In the genomic region with DNA sequence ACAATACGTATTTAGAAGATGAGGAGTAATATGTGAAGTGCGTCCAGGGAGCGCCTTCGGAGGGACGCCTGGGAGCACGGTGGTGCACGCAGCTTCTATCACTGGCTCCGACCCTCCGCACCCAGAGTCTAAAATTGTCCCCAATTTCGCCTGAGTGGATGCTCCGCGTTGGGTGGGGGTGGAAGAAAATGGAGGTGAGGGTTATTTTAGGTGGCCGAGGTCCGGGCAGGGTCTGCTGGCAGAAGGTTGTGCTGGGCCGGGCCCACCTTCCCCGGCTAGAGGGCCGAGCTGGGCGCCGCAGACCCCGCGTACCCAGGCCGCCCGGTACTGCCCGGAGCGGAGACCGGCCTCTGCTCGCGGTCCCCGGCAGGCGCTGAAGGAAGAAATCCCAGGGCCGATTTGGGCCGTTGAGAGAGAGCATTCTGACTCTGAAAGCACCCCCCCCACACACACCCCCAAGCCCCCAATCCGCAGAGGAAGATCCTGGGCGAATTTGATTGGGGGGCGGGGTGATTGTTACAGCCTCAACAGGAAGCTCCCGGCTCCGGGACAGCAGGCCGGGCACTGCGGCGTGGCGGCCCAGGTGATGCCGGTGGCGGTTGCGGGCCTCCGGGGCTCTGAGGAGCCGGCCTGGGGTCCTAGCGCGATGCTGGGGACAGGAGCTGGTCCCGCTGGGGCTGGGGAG, we compare ENCODE assay signal across 8 cellular contexts. TPM values are rescaled to one million over a fixed set of nuclear protein-coding genes. Genes with fewer than 3 reads are reported as not detected.
DNase-seq lines count a peak whose midpoint lies in the region; ATAC-seq and TF ChIP-seq lines count a peak whose summit lies in the region.

No MANE protein-coding gene starts in this region.

- H3K27me3 ChIP-seq in GM06990 (replicated peaks; ENCODE audit: control insufficient read depth, insufficient read depth, low read length) (no peaks in the 10 kb centered on the region; the same call in 1 of the 2 replicates), SJCRH30 (no peaks in the 10 kb centered on the region), esophagus squamous epithelium (peaks cover 0 to 30% (median 0%) of the 10 kb centered on the region in 4 donors), ovary (no peaks in the 10 kb centered on the region)

- WGBS in esophagus squamous epithelium, 2 donors: 3 to 4% methylated on average over 30 to 34 of the region's 49 CpGs
- 25 to 45% (median 30%) methylated on average over 48 to 49 of the region's 49 CpGs for WGBS in ovary, 3 donors

- TF ChIP-seq EP300 in ovary (IDR thresholded peaks at IDR 0.05): no peak

- no peaks in the 10 kb centered on the region for H3K36me3 ChIP-seq in GM06990 (ENCODE audit: control insufficient read depth, insufficient read depth, low read length)
- H3K36me3 ChIP-seq in SJCRH30: no peaks in the 10 kb centered on the region
- no peaks in the 10 kb centered on the region for H3K36me3 ChIP-seq in esophagus squamous epithelium
- H3K36me3 ChIP-seq in ovary: no peaks in the 10 kb centered on the region

- H3K4me3 ChIP-seq in GM06990 (replicated peaks; ENCODE audit: low read depth, low read length): peak overlapping the region; percentile 2
- H3K4me3 ChIP-seq in SJCRH30: peak overlapping the region; percentile 80
- H3K4me3 ChIP-seq in esophagus squamous epithelium: peak overlapping the region; percentile 62 to 94 (median 76)
- peak overlapping the region; percentile 75 for H3K4me3 ChIP-seq in ovary

- TF ChIP-seq POLR2A in esophagus squamous epithelium (IDR thresholded peaks at IDR 0.05): no peak
- TF ChIP-seq POLR2A in ovary (IDR thresholded peaks at IDR 0.05): no peak

- H3K27ac ChIP-seq in SJCRH30: no peak overlapping the region
- H3K27ac ChIP-seq in esophagus squamous epithelium: peak overlapping the region; percentile 94 to 98 (median 96)
- H3K27ac ChIP-seq in ovary: peak overlapping the region; percentile 59 to 94

- no peak for DNase-seq in GM06990 (ENCODE audit: extremely low read depth, insufficient read length)
- no peak for DNase-seq in SJCRH30
- DNase-seq in esophagus squamous epithelium (lab: John Stamatoyannopoulos, UW): no peak
- DNase-seq in ovary: no peak
- no peak for DNase-seq in dedifferentiated amniotic fluid mesenchymal stem cell (ENCODE audit: extremely low spot score)
- no peak for DNase-seq in H4 (ENCODE audit: low spot score)
- no peak for DNase-seq in stimulated activated CD4-positive, alpha-beta T cell treated with anti-CD3 and anti-CD28 coated beads, Interleukin-4, amount 100 ng/mL, for 4 hours

- TF ChIP-seq CTCF in GM06990 (IDR thresholded peaks at IDR 0.05; ENCODE audit: insufficient read depth, low read length, poor library complexity, severe bottlenecking): no peak
- TF ChIP-seq CTCF in esophagus squamous epithelium (IDR thresholded peaks at IDR 0.05): no peak
- no peak for TF ChIP-seq CTCF in ovary (IDR thresholded peaks at IDR 0.05)

- H3K9me3 ChIP-seq in SJCRH30 (replicated peaks) (no peaks in the 10 kb centered on the region), esophagus squamous epithelium (no peaks in the 10 kb centered on the region), ovary (no peaks in the 10 kb centered on the region)

- intact Hi-C loops in esophagus squamous epithelium (cut with DNase I): loop anchor here (5.0 kb wide), 1 partner anchor 114 kb away; the partner anchor contains the start of gene ACTG1
- intact Hi-C loops in ovary (cut with DNase I): loop anchor here in 3 of 4 donors (5.0 to 10.0 kb wide), 3 partner anchors 104 to 141 kb away; partner anchors contain the start of genes ACTG1 (in 1 of the 3) and SLC38A10 (in 1 of the 3)

- H3K4me1 ChIP-seq in SJCRH30 (peaks cover 11% of the 10 kb centered on the region), esophagus squamous epithelium (peaks cover 33 to 81% (median 34%) of the 10 kb centered on the region in 3 donors), ovary (ENCODE audit: insufficient read depth) (peaks cover 20% of the 10 kb centered on the region)

- ATAC-seq in GM18520 (IDR thresholded peaks at IDR 0.05; ENCODE audit: unreplicated experiment): no peak

RNA-seq across cellular contexts. Expression of gene BAHCC1, which starts 3.1 kb away (rescaled TPM):
- 17.4 and 20.0 TPM in 2 replicates for total RNA-seq in SJCRH30 (2014; rRNA removed; shearing (Covaris generic))
- 10 to 100 TPM in 1 of 4 donors, 1 to 10 TPM in 3; 3.8 to 10.6 (median 5.4) TPM for total RNA-seq in esophagus squamous epithelium
- 10 to 100 TPM in 6 of 7 donors, 1 to 10 TPM in 1; 7.6 to 31.9 (median 24.2) TPM for total RNA-seq in ovary
- 10 to 100 TPM in 1 of 2 donors, 1 to 10 TPM in 1; 1.9 to 16.0 TPM for polyA plus RNA-seq in ovary
- total RNA-seq in H4 (2014; rRNA removed; shearing (Covaris generic)): 0.31 and 3.4 TPM in 2 replicates

Comparison
In these comparisons a context has a peak if more than half of its experiments do, and no peak if none do; other contexts are left out.
1. H3K4me3 ChIP-seq: peak in every context shown above with its lines; median percentile 80 in SJCRH30; 76 in esophagus squamous epithelium; 75 in ovary; 2 in GM06990.